21 cellular contexts compared by ENCODE assay signal in genomic region chr22:47105085-47105484, GRCh38.
"Had no signal": no experiment of that assay in that cellular context is flagged by ENCODE, and none has a peak within 500 bp of the region (broad histone marks: within the 10 kb centered on the region; RNA-seq: fewer than 3 reads in every experiment).

No MANE protein-coding gene starts in this region.

- H3K36me3 ChIP-seq: heart left ventricle, sigmoid colon, tibial artery, upper lobe of right lung, vagina had no signal

- H3K9me3 Mint-ChIP-seq: naive B cell had no signal

- H3K4me1 Mint-ChIP-seq: nephron had no signal

- H3K4me1 ChIP-seq: heart left ventricle, sigmoid colon, tibial artery, upper lobe of right lung, vagina had no signal

- FAIRE-seq: endothelial cell of umbilical vein, frontal cortex had no signal

- DNase-seq: effector CD4-positive, alpha-beta T cell; endodermal cell; heart left ventricle; hippocampal formation; left colon; left ventricle myocardium superior; mesendoderm; naive B cell; sigmoid colon; stimulated activated CD4-positive, alpha-beta T cell treated with anti-CD3 and anti-CD28 coated beads, Interleukin-2, amount 100 ng/mL, for 24 hours; stimulated activated CD4-positive, alpha-beta T cell treated with anti-CD3 and anti-CD28 coated beads, Interleukin-4, amount 100 ng/mL, for 4 hours; stimulated activated naive CD4-positive, alpha-beta T cell treated with Interleukin-2 at 50 U/mL for 16 hours; tibial artery; upper lobe of right lung had no signal

- H3K4me3 Mint-ChIP-seq: endodermal cell, naive B cell, nephron had no signal

- H3K4me3 ChIP-seq: coronary artery, heart left ventricle, lung, sigmoid colon, skin epidermis, tibial artery, upper lobe of right lung, vagina had no signal

- H3K27ac Mint-ChIP-seq: endodermal cell, nephron had no signal

- H3K27me3 Mint-ChIP-seq: naive B cell had no signal

- ATAC-seq: heart left ventricle, left colon, left ventricle myocardium superior, upper lobe of right lung had no signal

- H3K9me3 ChIP-seq: heart left ventricle, sigmoid colon, tibial artery, upper lobe of right lung, vagina had no signal

- H3K27me3 ChIP-seq: heart left ventricle, sigmoid colon, tibial artery, upper lobe of right lung, vagina had no signal

- H3K27ac ChIP-seq: coronary artery, heart left ventricle, sigmoid colon, skin epidermis, tibial artery, upper lobe of right lung, vagina had no signal
